In the genomic region with DNA sequence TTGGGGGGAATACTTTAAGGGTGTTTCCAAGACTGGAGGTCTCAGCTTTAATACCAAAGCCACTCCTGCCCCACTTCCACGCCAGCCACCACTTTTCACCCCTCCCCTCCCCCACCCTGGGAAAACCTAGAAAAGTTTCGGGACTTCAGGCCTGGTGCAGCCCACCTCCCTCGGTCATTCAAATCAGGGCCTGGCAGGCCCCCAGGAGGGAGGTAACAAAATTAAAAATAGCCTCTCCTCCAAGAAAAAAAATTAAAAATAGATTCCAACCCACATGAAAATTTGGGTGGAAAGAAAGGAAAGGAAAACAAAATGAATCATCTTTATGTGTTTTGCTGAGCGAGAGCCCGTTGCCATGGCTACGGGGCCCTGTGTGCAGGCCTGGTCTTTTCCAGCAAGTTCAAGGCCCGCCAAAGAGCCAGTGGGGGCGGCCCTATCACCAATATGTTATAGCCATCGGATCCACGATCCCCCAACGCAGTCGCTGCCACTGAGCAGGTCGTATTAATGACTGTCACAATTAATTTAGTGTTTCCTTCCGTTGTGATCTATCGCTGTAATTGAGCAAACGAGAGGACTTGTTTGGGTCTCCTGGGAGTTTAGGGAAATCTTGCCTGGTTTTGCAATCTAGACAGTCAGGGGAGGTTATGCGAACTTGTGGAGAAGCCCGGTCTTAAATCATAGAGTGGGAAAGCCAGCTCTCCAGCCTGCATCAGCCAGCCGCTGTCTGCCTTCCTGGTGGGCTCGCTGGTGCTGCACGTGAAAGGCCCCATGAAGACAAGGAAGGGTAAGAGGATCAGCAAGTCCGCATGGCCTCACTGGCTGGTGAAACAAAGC, we compare ENCODE assay signal across 12 cellular contexts.
DNase-seq lines count a peak whose midpoint lies in the region; ATAC-seq, FAIRE-seq and TF ChIP-seq lines count a peak whose summit lies in the region.
"Had no signal": no experiment of that assay in that cellular context is flagged by ENCODE, and none has a peak within 500 bp of the region (broad histone marks: within the 10 kb centered on the region; RNA-seq: fewer than 3 reads in every experiment).

No MANE protein-coding gene starts in this region.

- no peaks in the 10 kb centered on the region for H4K20me1 ChIP-seq in astrocyte (ENCODE audit: insufficient read depth, low read length)

- no peaks in the 10 kb centered on the region for H3K27me3 Mint-ChIP-seq in activated CD8-positive, alpha-beta T cell treated with anti-CD3 and anti-CD28 coated beads for 36 hours
- H3K27me3 Mint-ChIP-seq in activated CD8-positive, alpha-beta T cell treated with anti-CD3 and anti-CD28 coated beads, Interleukin-2, amount 10 ng/mL, durations not matched to agents 7 days and 5 days (ENCODE audit: low read depth) = no peaks in the 10 kb centered on the region
- peaks cover 7% of the 10 kb centered on the region for H3K27me3 Mint-ChIP-seq in astrocyte (ENCODE audit: low read depth, unreplicated experiment)
- peaks cover 5 to 9% (median 5%) of the 10 kb centered on the region in 3 donors for H3K27me3 Mint-ChIP-seq in CD14-positive monocyte (ENCODE audit: low read depth in 3 of 3)
- H3K27me3 Mint-ChIP-seq: CD4-positive, CD25-positive, alpha-beta regulatory T cell; naive thymus-derived CD4-positive, alpha-beta T cell had no signal

- H3K4me1 Mint-ChIP-seq in activated CD8-positive, alpha-beta T cell treated with anti-CD3 and anti-CD28 coated beads for 36 hours (ENCODE audit: low read depth) = peaks cover 20% of the 10 kb centered on the region
- peaks cover 2% of the 10 kb centered on the region for H3K4me1 Mint-ChIP-seq in activated CD8-positive, alpha-beta T cell treated with anti-CD3 and anti-CD28 coated beads, Interleukin-2, amount 10 ng/mL, durations not matched to agents 7 days and 5 days (ENCODE audit: low read depth)
- peaks cover 2% of the 10 kb centered on the region for H3K4me1 Mint-ChIP-seq in astrocyte (ENCODE audit: low read depth, unreplicated experiment)
- peaks cover 2% of the 10 kb centered on the region for H3K4me1 Mint-ChIP-seq in CD14-positive monocyte

- H3K27ac Mint-ChIP-seq in activated CD8-positive, alpha-beta T cell treated with anti-CD3 and anti-CD28 coated beads for 36 hours = no peak overlapping the region
- no peak overlapping the region for H3K27ac Mint-ChIP-seq in activated CD8-positive, alpha-beta T cell treated with anti-CD3 and anti-CD28 coated beads, Interleukin-2, amount 10 ng/mL, durations not matched to agents 7 days and 5 days
- H3K27ac Mint-ChIP-seq in astrocyte (ENCODE audit: unreplicated experiment) = no peak overlapping the region
- H3K27ac Mint-ChIP-seq in CD14-positive monocyte = no peak overlapping the region
- H3K27ac Mint-ChIP-seq: CD4-positive, CD25-positive, alpha-beta regulatory T cell; naive thymus-derived CD4-positive, alpha-beta T cell had no signal

- peak overlapping the region; percentile 41 for H2AFZ ChIP-seq in astrocyte (ENCODE audit: low read depth, low read length)

- H3K4me1 ChIP-seq in astrocyte (ENCODE audit: insufficient read depth, low read length) (peaks cover 3% of the 10 kb centered on the region), left lung (no peaks in the 10 kb centered on the region), tibial artery (peaks cover 0 to 32% (median 1%) of the 10 kb centered on the region in 4 donors)

- H3K27ac ChIP-seq in astrocyte (ENCODE audit: low read depth, low read length) (peak overlapping the region; percentile 50), left lung (peak overlapping the region in 1 of 2 donors; percentile 10), tibial artery (peak overlapping the region; percentile 61 to 64)
- H3K27ac ChIP-seq: thyroid gland had no signal

- H3K79me2 ChIP-seq in astrocyte (ENCODE audit: insufficient read depth, low read length) = no peaks in the 10 kb centered on the region

- no peaks in the 10 kb centered on the region for H3K36me3 Mint-ChIP-seq in activated CD8-positive, alpha-beta T cell treated with anti-CD3 and anti-CD28 coated beads for 36 hours (ENCODE audit: low read depth)
- H3K36me3 Mint-ChIP-seq in activated CD8-positive, alpha-beta T cell treated with anti-CD3 and anti-CD28 coated beads, Interleukin-2, amount 10 ng/mL, durations not matched to agents 7 days and 5 days (ENCODE audit: low read depth) = no peaks in the 10 kb centered on the region
- H3K36me3 Mint-ChIP-seq in astrocyte (ENCODE audit: low read depth, unreplicated experiment) (peaks cover 2% of the 10 kb centered on the region), CD14-positive monocyte (no peaks in the 10 kb centered on the region)
- H3K36me3 Mint-ChIP-seq: CD4-positive, CD25-positive, alpha-beta regulatory T cell; naive thymus-derived CD4-positive, alpha-beta T cell had no signal

- H3K9ac ChIP-seq in astrocyte (ENCODE audit: low read length) = peak overlapping the region; percentile 20

- POLR2A ChIA-PET in activated CD8-positive, alpha-beta T cell treated with anti-CD3 and anti-CD28 coated beads for 36 hours (lab: Charles Lee) = no interaction called here
- POLR2A ChIA-PET in activated CD8-positive, alpha-beta T cell treated with anti-CD3 and anti-CD28 coated beads, Interleukin-2, amount 10 ng/mL, durations not matched to agents 7 days and 5 days (lab: Charles Lee) = no interaction called here

- no peaks in the 10 kb centered on the region for H3K9me3 Mint-ChIP-seq in activated CD8-positive, alpha-beta T cell treated with anti-CD3 and anti-CD28 coated beads for 36 hours
- no peaks in the 10 kb centered on the region for H3K9me3 Mint-ChIP-seq in activated CD8-positive, alpha-beta T cell treated with anti-CD3 and anti-CD28 coated beads, Interleukin-2, amount 10 ng/mL, durations not matched to agents 7 days and 5 days (ENCODE audit: insufficient read depth)
- peaks cover 1% of the 10 kb centered on the region for H3K9me3 Mint-ChIP-seq in astrocyte (ENCODE audit: unreplicated experiment)
- H3K9me3 Mint-ChIP-seq in CD14-positive monocyte = peaks cover 0 to 17% (median 2%) of the 10 kb centered on the region in 7 donors
- H3K9me3 Mint-ChIP-seq: CD4-positive, CD25-positive, alpha-beta regulatory T cell had no signal

- H3K4me3 ChIP-seq in astrocyte (ENCODE audit: insufficient read depth, low read depth, low read length) (no peak overlapping the region), left lung (no peak overlapping the region), tibial artery (no peak overlapping the region)
- H3K4me3 ChIP-seq: thyroid gland had no signal

- DNase-seq in activated CD8-positive, alpha-beta T cell treated with anti-CD3 and anti-CD28 coated beads for 36 hours = peak; percentile 27
- no peak for DNase-seq in activated CD8-positive, alpha-beta T cell treated with anti-CD3 and anti-CD28 coated beads, Interleukin-2, amount 10 ng/mL, durations not matched to agents 7 days and 5 days
- DNase-seq in astrocyte (ENCODE audit: low read depth) = peak; percentile 70
- peak in 1 of 2 donors; percentile 68 for DNase-seq in left lung
- DNase-seq in tibial artery = peak; percentile 82 to 91
- DNase-seq in CD14-positive monocyte (ENCODE audit: low spot score) = no peak
- DNase-seq in mesenteric fat pad (ENCODE audit: low spot score) = no peak
- DNase-seq: CD4-positive, CD25-positive, alpha-beta regulatory T cell; SHP77 had no signal

- intact Hi-C loops in activated CD8-positive, alpha-beta T cell treated with anti-CD3 and anti-CD28 coated beads for 36 hours (cut with micrococcal nuclease) = no loop called here
- intact Hi-C loops in left lung (cut with DNase I) (no loop called here), tibial artery (cut with DNase I; ENCODE audit: low total_unique reads) (no loop called here), CD14-positive monocyte (cut with micrococcal nuclease) (no loop called here)

- H3K27me3 ChIP-seq in astrocyte (ENCODE audit: insufficient read depth, low read length) (no peaks in the 10 kb centered on the region), left lung (no peaks in the 10 kb centered on the region), tibial artery (no peaks in the 10 kb centered on the region)
- H3K27me3 ChIP-seq: thyroid gland had no signal

- ATAC-seq in activated CD8-positive, alpha-beta T cell treated with anti-CD3 and anti-CD28 coated beads for 36 hours = no peak
- no peak for ATAC-seq in activated CD8-positive, alpha-beta T cell treated with anti-CD3 and anti-CD28 coated beads, Interleukin-2, amount 10 ng/mL, durations not matched to agents 7 days and 5 days
- ATAC-seq in left lung (peak; percentile 47), HG03135 (IDR thresholded peaks at IDR 0.05; ENCODE audit: unreplicated experiment) (no peak)
- ATAC-seq: naive thymus-derived CD4-positive, alpha-beta T cell had no signal

- H3K4me3 Mint-ChIP-seq in activated CD8-positive, alpha-beta T cell treated with anti-CD3 and anti-CD28 coated beads for 36 hours = no peak overlapping the region
- no peak overlapping the region for H3K4me3 Mint-ChIP-seq in activated CD8-positive, alpha-beta T cell treated with anti-CD3 and anti-CD28 coated beads, Interleukin-2, amount 10 ng/mL, durations not matched to agents 7 days and 5 days
- H3K4me3 Mint-ChIP-seq in astrocyte (ENCODE audit: unreplicated experiment) (no peak overlapping the region), CD14-positive monocyte (no peak overlapping the region)
- H3K4me3 Mint-ChIP-seq: CD4-positive, CD25-positive, alpha-beta regulatory T cell; naive thymus-derived CD4-positive, alpha-beta T cell had no signal

- H3K9me3 ChIP-seq in astrocyte (ENCODE audit: insufficient read depth, low read depth, low read length) (no peaks in the 10 kb centered on the region), left lung (no peaks in the 10 kb centered on the region), tibial artery (peaks cover 0 to 5% (median 0%) of the 10 kb centered on the region in 3 donors)
- H3K9me3 ChIP-seq: thyroid gland had no signal

- CTCF ChIA-PET in activated CD8-positive, alpha-beta T cell treated with anti-CD3 and anti-CD28 coated beads for 36 hours (lab: Charles Lee) = no interaction called here
- CTCF ChIA-PET in activated CD8-positive, alpha-beta T cell treated with anti-CD3 and anti-CD28 coated beads, Interleukin-2, amount 10 ng/mL, durations not matched to agents 7 days and 5 days (lab: Charles Lee) = no interaction called here

- TF ChIP-seq CTCF in activated CD8-positive, alpha-beta T cell treated with anti-CD3 and anti-CD28 coated beads for 36 hours (IDR thresholded peaks at IDR 0.05) = no peak
- TF ChIP-seq CTCF in astrocyte (IDR thresholded peaks at IDR 0.05; ENCODE audit: insufficient read depth, low read depth, low read length) (no peak), left lung (IDR thresholded peaks at IDR 0.05) (no peak), tibial artery (IDR thresholded peaks at IDR 0.05) (no peak), CD14-positive monocyte (IDR thresholded peaks at IDR 0.05) (no peak)

- H3K36me3 ChIP-seq in astrocyte (ENCODE audit: insufficient read depth, low read length) = no peaks in the 10 kb centered on the region
- H3K36me3 ChIP-seq in left lung = no peaks in the 10 kb centered on the region
- no peaks in the 10 kb centered on the region for H3K36me3 ChIP-seq in tibial artery
- H3K36me3 ChIP-seq: thyroid gland had no signal

- H3K4me2 ChIP-seq in astrocyte (ENCODE audit: low read length) = peak overlapping the region; percentile 55

- FAIRE-seq in astrocyte (lab: Jason Lieb, UNC) = peak; percentile 65

Comparison
In these comparisons a context has a peak if more than half of its experiments do, and no peak if none do; other contexts are left out.
1. DNase-seq: peak in activated CD8-positive, alpha-beta T cell treated with anti-CD3 and anti-CD28 coated beads for 36 hours (single experiment), astrocyte (single experiment) and tibial artery (2 of 2); none in activated CD8-positive, alpha-beta T cell treated with anti-CD3 and anti-CD28 coated beads, Interleukin-2, amount 10 ng/mL, durations not matched to agents 7 days and 5 days (single experiment), CD14-positive monocyte (single experiment) and mesenteric fat pad (single experiment).